ENCODE assay signal across 8 cellular contexts in the genomic region with DNA sequence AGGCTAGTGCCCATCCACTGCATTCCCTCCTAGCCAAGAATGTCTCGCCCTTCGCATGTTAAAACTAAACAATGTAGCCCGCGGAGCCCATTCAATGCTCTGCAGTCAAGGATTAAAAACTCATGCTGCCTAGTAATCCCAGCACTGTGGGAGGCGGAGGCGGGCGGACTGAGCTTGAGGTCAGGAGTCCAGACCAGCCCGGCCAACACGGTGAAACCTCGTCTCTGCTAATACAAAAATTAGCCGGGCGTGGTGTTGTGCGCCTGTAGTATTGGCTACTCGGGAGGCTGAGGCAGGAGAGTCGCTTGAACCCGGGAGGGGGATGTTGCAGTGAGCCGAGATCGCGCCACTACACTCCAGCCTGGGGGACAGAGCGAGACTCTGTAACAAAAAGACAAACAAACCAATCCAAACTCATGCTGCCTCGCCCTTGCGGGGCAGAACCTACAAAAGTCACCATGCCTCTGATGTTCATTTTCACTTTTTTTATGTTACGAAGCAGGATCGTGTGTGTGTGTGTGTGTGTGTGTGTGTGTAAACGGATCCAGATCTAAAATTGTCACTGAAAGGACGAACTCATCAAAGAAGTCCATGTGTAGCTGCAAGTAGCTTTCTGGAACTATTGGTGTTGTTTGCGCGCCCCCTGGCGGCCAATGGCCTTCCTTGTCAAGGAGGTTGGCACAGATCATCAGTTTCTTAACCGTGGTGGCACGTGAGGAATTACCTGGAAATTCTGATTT. TPM values are rescaled to one million over a fixed set of nuclear protein-coding genes. Genes with fewer than 3 reads are reported as not detected.
DNase-seq lines count a peak whose midpoint lies in the region; ATAC-seq and TF ChIP-seq lines count a peak whose summit lies in the region.

No MANE protein-coding gene starts in this region.

- WGBS in right cardiac atrium, result 9% methylated on average over 31 of the region's 31 CpGs
- 7% methylated on average over 31 of the region's 31 CpGs for WGBS in prostate gland

- H3K27ac Mint-ChIP-seq in T-helper 2 cell treated with Interferon-gamma antibody and Interleukin-4, amounts not matched to agents 5 μg/mL and 100 μg/mL, for 36 hours, result no peak overlapping the region

- H3K4me1 ChIP-seq in ascending aorta (peaks cover 0 to 2% of the 10 kb centered on the region in 2 donors), right cardiac atrium (ENCODE audit: control insufficient read depth, insufficient read depth, low read length) (no peaks in the 10 kb centered on the region), prostate gland (replicated peaks) (no peaks in the 10 kb centered on the region), upper lobe of right lung (no peaks in the 10 kb centered on the region)

- TF ChIP-seq POLR2A in prostate gland (IDR thresholded peaks at IDR 0.05), result no peak

- H3K27me3 ChIP-seq in ascending aorta (no peaks in the 10 kb centered on the region), right cardiac atrium (ENCODE audit: control insufficient read depth, insufficient read depth) (no peaks in the 10 kb centered on the region), prostate gland (replicated peaks; ENCODE audit: insufficient read depth) (no peaks in the 10 kb centered on the region), upper lobe of right lung (peaks cover 3% of the 10 kb centered on the region)

- no peak overlapping the region for H3K27ac ChIP-seq in ascending aorta
- H3K27ac ChIP-seq in right cardiac atrium (ENCODE audit: low read length), result no peak overlapping the region
- H3K27ac ChIP-seq in prostate gland, result no peak overlapping the region
- H3K27ac ChIP-seq in upper lobe of right lung, result no peak overlapping the region

- H3K4me1 Mint-ChIP-seq in T-helper 2 cell treated with Interferon-gamma antibody and Interleukin-4, amounts not matched to agents 5 μg/mL and 100 μg/mL, for 36 hours (ENCODE audit: low read depth), result peaks cover 6% of the 10 kb centered on the region

- H3K36me3 Mint-ChIP-seq in T-helper 2 cell treated with Interferon-gamma antibody and Interleukin-4, amounts not matched to agents 5 μg/mL and 100 μg/mL, for 36 hours (ENCODE audit: low read depth), result no peaks in the 10 kb centered on the region

- H3K36me3 ChIP-seq in ascending aorta, result no peaks in the 10 kb centered on the region
- H3K36me3 ChIP-seq in prostate gland, result no peaks in the 10 kb centered on the region
- no peaks in the 10 kb centered on the region for H3K36me3 ChIP-seq in upper lobe of right lung

- TF ChIP-seq CTCF in GM12873 (IDR thresholded peaks at IDR 0.05; ENCODE audit: insufficient read depth, low read depth, low read length, missing control alignments), result peak; percentile 90
- TF ChIP-seq CTCF in ascending aorta (IDR thresholded peaks at IDR 0.05), result peak; percentile 81 to 89 (median 82)
- peak; percentile 79 to 94 (median 94) for TF ChIP-seq CTCF in prostate gland (IDR thresholded peaks at IDR 0.05)
- peak; percentile 86 for TF ChIP-seq CTCF in upper lobe of right lung (IDR thresholded peaks at IDR 0.05)

- H3K4me3 ChIP-seq in ascending aorta (peak overlapping the region; percentile 49 to 60), right cardiac atrium (ENCODE audit: low read length) (peak overlapping the region; percentile 23), prostate gland (peak overlapping the region; percentile 8 to 21), upper lobe of right lung (peak overlapping the region; percentile 32)

- ATAC-seq in right cardiac atrium (peak; percentile 93 to 95), upper lobe of right lung (peak; percentile 97), GM18867 (IDR thresholded peaks at IDR 0.05; ENCODE audit: unreplicated experiment) (no peak)

- H3K9me3 ChIP-seq in ascending aorta, result no peaks in the 10 kb centered on the region
- H3K9me3 ChIP-seq in right cardiac atrium (ENCODE audit: control insufficient read depth, low read length), result no peaks in the 10 kb centered on the region
- H3K9me3 ChIP-seq in prostate gland, result no peaks in the 10 kb centered on the region
- H3K9me3 ChIP-seq in upper lobe of right lung, result no peaks in the 10 kb centered on the region

- peak; percentile 78 for DNase-seq in NCI-H1694 treated with DMSO at 0.1 percent for 48 hours (lab: John Stamatoyannopoulos, UW)
- peak; percentile 75 for DNase-seq in T-helper 2 cell treated with Interferon-gamma antibody and Interleukin-4, amounts not matched to agents 5 μg/mL and 100 μg/mL, for 36 hours (ENCODE audit: low spot score)
- peak; percentile 55 to 95 for DNase-seq in ascending aorta (ENCODE audit: low spot score in 2 of 2)
- peak; percentile 92 to 97 (median 96) for DNase-seq in right cardiac atrium
- DNase-seq in prostate gland (ENCODE audit: low spot score), result peak; percentile 93
- peak; percentile 96 for DNase-seq in upper lobe of right lung

- peaks cover 29% of the 10 kb centered on the region for H3K27me3 Mint-ChIP-seq in T-helper 2 cell treated with Interferon-gamma antibody and Interleukin-4, amounts not matched to agents 5 μg/mL and 100 μg/mL, for 36 hours (ENCODE audit: low read depth)

- H3K9me3 Mint-ChIP-seq in T-helper 2 cell treated with Interferon-gamma antibody and Interleukin-4, amounts not matched to agents 5 μg/mL and 100 μg/mL, for 36 hours, result no peaks in the 10 kb centered on the region

- H3K4me3 Mint-ChIP-seq in T-helper 2 cell treated with Interferon-gamma antibody and Interleukin-4, amounts not matched to agents 5 μg/mL and 100 μg/mL, for 36 hours, result peak overlapping the region; percentile 32

- intact Hi-C loops in ascending aorta (cut with DNase I) (loop anchor here (1.0 to 5.0 kb wide), 4 partner anchors 53 to 623 kb away; partner anchors contain the start of gene ANP32A), right cardiac atrium (cut with DNase I) (loop anchor here (2.0 to 10.0 kb wide), 9 partner anchors 91 to 621 kb away; no protein-coding TSS in a partner anchor), prostate gland (cut with DNase I) (loop anchor here (2.0 to 5.0 kb wide), 2 partner anchors 145 to 318 kb away; no protein-coding TSS in a partner anchor), upper lobe of right lung (cut with DNase I) (loop anchor here (5.0 to 10.0 kb wide), 2 partner anchors 143 to 321 kb away; no protein-coding TSS in a partner anchor)

RNA-seq across cellular contexts. Expression of gene SPESP1, which starts 54.8 kb away (rescaled TPM):
- total RNA-seq in ascending aorta (6.1 TPM), right cardiac atrium (10 to 100 TPM in 1 of 4 donors, 1 to 10 TPM in 3; 2.0 to 10.8 (median 7.1) TPM), prostate gland (10 to 100 TPM in 1 of 2 donors, under 1 TPM in 1; 0.96 to 14.3 TPM), upper lobe of right lung (1.2 TPM)
- 4.9 TPM for polyA plus RNA-seq in right cardiac atrium

RNA-seq across cellular contexts. Expression of gene ANP32A, which starts 54.9 kb away (rescaled TPM):
- total RNA-seq in ascending aorta (19.2 TPM), right cardiac atrium (100 to 1,000 TPM; 104 to 145 (median 122) TPM), prostate gland (10 to 100 TPM; 52.6 to 70.8 TPM), upper lobe of right lung (114 TPM)
- polyA plus RNA-seq in right cardiac atrium, result 103 TPM
